In the genomic region with DNA sequence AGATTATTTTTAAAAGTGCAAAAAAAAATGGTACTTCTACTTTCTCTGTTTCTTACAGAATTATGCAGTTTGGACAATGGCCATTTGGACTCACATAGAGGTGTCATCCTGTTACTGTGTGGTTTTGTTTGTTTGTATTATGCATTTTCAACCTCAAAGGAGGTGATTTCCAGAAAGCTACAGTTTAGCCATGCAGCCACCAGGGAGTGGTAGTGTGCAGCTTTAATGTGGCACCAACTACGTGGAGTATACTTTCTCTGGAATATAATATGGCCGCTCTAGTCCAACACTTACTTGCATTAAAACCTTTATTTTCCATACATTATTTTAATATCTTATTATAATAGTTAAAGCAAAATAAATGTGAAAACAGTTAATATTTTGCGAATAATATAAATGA, we compare ENCODE assay signal across 9 cellular contexts.
DNase-seq lines count a peak whose midpoint lies in the region; ATAC-seq, FAIRE-seq and TF ChIP-seq lines count a peak whose summit lies in the region.
"Had no signal": no experiment of that assay in that cellular context is flagged by ENCODE, and none has a peak within 500 bp of the region (broad histone marks: within the 10 kb centered on the region; RNA-seq: fewer than 3 reads in every experiment).

No MANE protein-coding gene starts in this region.

- no peak overlapping the region for H3K4me2 ChIP-seq in mammary epithelial cell (ENCODE audit: insufficient read depth, low read depth, low read length)

- no peak for FAIRE-seq in urothelium cell line (lab: Jason Lieb, UNC)

- peak; percentile 80 for ATAC-seq in HG03571 (IDR thresholded peaks at IDR 0.05; ENCODE audit: unreplicated experiment)

- no peaks in the 10 kb centered on the region for H3K4me1 ChIP-seq in mammary epithelial cell (ENCODE audit: insufficient read depth, low read length)

- no peaks in the 10 kb centered on the region for H3K36me3 ChIP-seq in mammary epithelial cell (ENCODE audit: insufficient read depth, low read length)

- dilution Hi-C loops in mammary epithelial cell (cut with HindIII; ENCODE audit: low sequenced_read_pairs) = no loop called here

- no peak overlapping the region for H2AFZ ChIP-seq in mammary epithelial cell (ENCODE audit: low read depth, low read length)

- H3K9me3 ChIP-seq in mammary epithelial cell (replicated peaks; ENCODE audit: insufficient read depth, low read length) = no peaks in the 10 kb centered on the region

- WGBS in mammary epithelial cell (ENCODE audit: low coverage, missing lambda C conversion rate) = 75% methylated on average over 3 of the region's 3 CpGs

- in situ Hi-C loops in mammary epithelial cell (cut with MboI; ENCODE audit: low sequenced_read_pairs in 2 of 2) = no loop called here

- no peaks in the 10 kb centered on the region for H3K79me2 ChIP-seq in mammary epithelial cell (ENCODE audit: insufficient read depth, low read length)

- no peak overlapping the region for H3K27ac ChIP-seq in mammary epithelial cell (ENCODE audit: insufficient read depth, low read depth, low read length)
- H3K27ac ChIP-seq in caudate nucleus (ENCODE audit: low read depth, low read length) = no peak overlapping the region
- H3K27ac ChIP-seq: epithelial cell of prostate had no signal

- no peaks in the 10 kb centered on the region for H4K20me1 ChIP-seq in mammary epithelial cell (ENCODE audit: insufficient read depth, low read length)

- H3K27me3 ChIP-seq in mammary epithelial cell (ENCODE audit: insufficient read depth, low read length) = no peaks in the 10 kb centered on the region

- intact Hi-C loops in mammary epithelial cell (cut with micrococcal nuclease) = no loop called here

- TF ChIP-seq CTCF in mammary epithelial cell (conservative IDR thresholded peaks at IDR 0.05 in 1 of 2, IDR thresholded peaks at IDR 0.05 in 1 of 2; ENCODE audit: extremely low read depth in 1 of 2, insufficient read depth in 1 of 2, low read depth in 1 of 2, low read length in 2 of 2) = peak; percentile 46 to 50

- CTCF ChIA-PET in mammary epithelial cell (lab: Charles Lee; ENCODE audit: low non-redundant PET) = no interaction called here

- no TSS peak for BruUV-seq in mammary epithelial cell (replicated peaks; lab: Mats Ljungman, UMichigan)

- H3K9ac ChIP-seq in mammary epithelial cell (ENCODE audit: insufficient read depth, low read length) = no peak overlapping the region

- peak; percentile 16 for DNase-seq in stimulated activated CD4-positive, alpha-beta T cell treated with anti-CD3 and anti-CD28 coated beads, Interleukin-15, amount 100 ng/mL, for 24 hours
- DNase-seq in stimulated activated CD4-positive, alpha-beta T cell treated with anti-CD3 and anti-CD28 coated beads, Interleukin-12 subunit alpha, Interleukin-12 subunit beta, amount 100 ng/mL, for 4 hours = no peak
- no peak for DNase-seq in mammary epithelial cell
- peak; percentile 18 for DNase-seq in urothelium cell line (ENCODE audit: low spot score)
- DNase-seq in caudate nucleus (lab: John Stamatoyannopoulos, UW) = no peak
- no peak for DNase-seq in NCI-H187 treated with DMSO at 0.1 percent for 48 hours (lab: John Stamatoyannopoulos, UW)
- no peak for DNase-seq in KG1 (lab: John Stamatoyannopoulos, UW)

- H3K4me3 ChIP-seq in mammary epithelial cell (replicated peaks in 1 of 3; ENCODE audit: insufficient read depth in 1 of 3, low read depth in 2 of 3, low read length in 3 of 3) = no peak overlapping the region

Comparison
In these comparisons a context has a peak if more than half of its experiments do, and no peak if none do; other contexts are left out.
1. DNase-seq: peak in stimulated activated CD4-positive, alpha-beta T cell treated with anti-CD3 and anti-CD28 coated beads, Interleukin-15, amount 100 ng/mL, for 24 hours (single experiment) and urothelium cell line (single experiment); none in stimulated activated CD4-positive, alpha-beta T cell treated with anti-CD3 and anti-CD28 coated beads, Interleukin-12 subunit alpha, Interleukin-12 subunit beta, amount 100 ng/mL, for 4 hours (single experiment), mammary epithelial cell (single experiment), caudate nucleus (0 of 61), NCI-H187 treated with DMSO at 0.1 percent for 48 hours (single experiment) and KG1 (single experiment).